ENCODE assay signal across 25 cellular contexts in genomic region chr13:111857336-111857735, GRCh38.
"Had no signal": no experiment of that assay in that cellular context is flagged by ENCODE, and none has a peak within 500 bp of the region (broad histone marks: within the 10 kb centered on the region; RNA-seq: fewer than 3 reads in every experiment).

No MANE protein-coding gene starts in this region.

- H3K27me3 ChIP-seq: MG63, Peyer's patch had no signal

- H2AFZ ChIP-seq: PC-9 had no signal

- DNase-seq: IMR-90, Karpas-422, KG1, MG63, NCI-H1092, NCI-H1105 treated with DMSO at 0.1 percent for 48 hours, NCI-H1417 treated with DMSO at 0.1 percent for 48 hours, NCI-H146, NCI-H187, NCI-H2029, NCI-H2081 treated with DMSO at 0.1 percent for 48 hours, NCI-H2171, NCI-H226, NCI-H446, NCI-H510A, NCI-H524 treated with DMSO at 0.1 percent for 48 hours, NCI-H69, NCI-H774, PC-9, Peyer's patch, SIG-M5 had no signal

- H3K9me3 ChIP-seq: MG63, Peyer's patch had no signal

- H3K4me3 ChIP-seq: MG63, PC-9, Peyer's patch, SJSA1, SK-N-MC had no signal

- ATAC-seq: HepG2, Right ventricle myocardium inferior had no signal

- H3K4me2 ChIP-seq: PC-9 had no signal

- H3K27ac ChIP-seq: PC-9, Peyer's patch, SJSA1, SK-N-MC had no signal

- H3K4me1 ChIP-seq: Peyer's patch, SJSA1 had no signal

- H3K36me3 ChIP-seq: MG63, Peyer's patch, SJSA1 had no signal
